In the genomic region with DNA sequence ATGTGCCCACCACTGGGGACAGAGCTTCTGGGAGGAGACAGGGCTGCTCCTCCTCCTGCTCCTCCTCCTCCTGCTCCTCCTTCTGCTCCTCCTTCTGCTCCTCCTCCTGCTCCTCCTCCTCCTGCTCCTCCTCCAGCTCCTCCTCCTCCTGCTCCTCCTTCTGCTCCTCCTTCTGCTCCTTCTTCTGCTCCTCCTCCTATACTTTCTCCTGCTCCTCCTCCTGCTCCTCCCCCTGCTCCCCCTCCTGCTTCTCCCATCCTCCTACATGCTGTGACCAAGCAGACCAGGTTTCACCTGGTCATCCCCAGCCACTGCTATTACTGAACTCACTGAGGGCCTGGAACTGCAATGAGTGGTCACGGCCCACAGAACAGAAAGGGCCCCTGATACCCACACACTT, we compare ENCODE assay signal across 19 cellular contexts.
"Had no signal": no experiment of that assay in that cellular context is flagged by ENCODE, and none has a peak within 500 bp of the region (broad histone marks: within the 10 kb centered on the region; RNA-seq: fewer than 3 reads in every experiment).

No MANE protein-coding gene starts in this region.

- H3K27ac Mint-ChIP-seq: activated CD4-positive, alpha-beta T cell treated with anti-CD3 and anti-CD28 coated beads, Interleukin-2, amount 10 ng/mL, durations not matched to agents 24 days and 14 days; activated CD8-positive, alpha-beta T cell treated with anti-CD3 and anti-CD28 coated beads for 36 hours; activated naive CD8-positive, alpha-beta T cell treated with anti-CD3 and anti-CD28 coated beads, Interleukin-2, amount 10 ng/mL, durations not matched to agents 7 days and 5 days; activated T-helper 17 cell treated with anti-CD3 and anti-CD28 coated beads, Interleukin-2, amount 50 U/mL, for 72 hours; naive thymus-derived CD8-positive, alpha-beta T cell; stimulated activated effector memory CD8-positive, alpha-beta T cell treated with anti-CD3 and anti-CD28 coated beads, Interleukin-12 subunit alpha, Interleukin-12 subunit beta, amount 100 ng/mL, for 72 hours had no signal

- H3K4me3 Mint-ChIP-seq: activated CD4-positive, alpha-beta T cell treated with anti-CD3 and anti-CD28 coated beads, Interleukin-2, amount 10 ng/mL, durations not matched to agents 24 days and 14 days; activated CD8-positive, alpha-beta T cell treated with anti-CD3 and anti-CD28 coated beads for 36 hours; activated naive CD8-positive, alpha-beta T cell treated with anti-CD3 and anti-CD28 coated beads, Interleukin-2, amount 10 ng/mL, durations not matched to agents 7 days and 5 days; activated T-helper 17 cell treated with anti-CD3 and anti-CD28 coated beads, Interleukin-2, amount 50 U/mL, for 72 hours; naive thymus-derived CD8-positive, alpha-beta T cell; stimulated activated effector memory CD8-positive, alpha-beta T cell treated with anti-CD3 and anti-CD28 coated beads, Interleukin-12 subunit alpha, Interleukin-12 subunit beta, amount 100 ng/mL, for 72 hours had no signal

- H3K9me3 Mint-ChIP-seq: activated CD4-positive, alpha-beta T cell treated with anti-CD3 and anti-CD28 coated beads, Interleukin-2, amount 10 ng/mL, durations not matched to agents 24 days and 14 days; activated CD8-positive, alpha-beta T cell treated with anti-CD3 and anti-CD28 coated beads for 36 hours; activated naive CD8-positive, alpha-beta T cell treated with anti-CD3 and anti-CD28 coated beads, Interleukin-2, amount 10 ng/mL, durations not matched to agents 7 days and 5 days; activated T-helper 17 cell treated with anti-CD3 and anti-CD28 coated beads, Interleukin-2, amount 50 U/mL, for 72 hours; naive thymus-derived CD8-positive, alpha-beta T cell; stimulated activated effector memory CD8-positive, alpha-beta T cell treated with anti-CD3 and anti-CD28 coated beads, Interleukin-12 subunit alpha, Interleukin-12 subunit beta, amount 100 ng/mL, for 72 hours had no signal

- H3K27me3 ChIP-seq: hepatocyte, vagina had no signal

- H3K9me3 ChIP-seq: neutrophil, sigmoid colon, stomach, vagina had no signal

- H3K36me3 ChIP-seq: neutrophil, sigmoid colon, stomach, vagina had no signal

- ATAC-seq: activated CD8-positive, alpha-beta T cell treated with anti-CD3 and anti-CD28 coated beads for 36 hours; activated T-helper 17 cell treated with anti-CD3 and anti-CD28 coated beads, Interleukin-2, amount 50 U/mL, for 72 hours; naive thymus-derived CD8-positive, alpha-beta T cell; stimulated activated effector memory CD8-positive, alpha-beta T cell treated with anti-CD3 and anti-CD28 coated beads, Interleukin-12 subunit alpha, Interleukin-12 subunit beta, amount 100 ng/mL, for 72 hours had no signal

- H3K9ac ChIP-seq: parathyroid adenoma had no signal

- H3K27ac ChIP-seq: hepatocyte, neutrophil, parathyroid adenoma, sigmoid colon, stomach, vagina had no signal

- H3K36me3 Mint-ChIP-seq: activated naive CD8-positive, alpha-beta T cell treated with anti-CD3 and anti-CD28 coated beads, Interleukin-2, amount 10 ng/mL, durations not matched to agents 7 days and 5 days; stimulated activated effector memory CD8-positive, alpha-beta T cell treated with anti-CD3 and anti-CD28 coated beads, Interleukin-12 subunit alpha, Interleukin-12 subunit beta, amount 100 ng/mL, for 72 hours had no signal

- H3K4me1 ChIP-seq: parathyroid adenoma, sigmoid colon had no signal

- H2AFZ ChIP-seq: hepatocyte, parathyroid adenoma had no signal

- H3K4me1 Mint-ChIP-seq: activated CD4-positive, alpha-beta T cell treated with anti-CD3 and anti-CD28 coated beads, Interleukin-2, amount 10 ng/mL, durations not matched to agents 24 days and 14 days had no signal

- H3K4me3 ChIP-seq: hepatocyte, sigmoid colon, stomach, vagina had no signal

- DNase-seq: activated CD4-positive, alpha-beta T cell treated with anti-CD3 and anti-CD28 coated beads, Interleukin-2, amount 10 ng/mL, durations not matched to agents 24 days and 14 days; activated CD8-positive, alpha-beta T cell treated with anti-CD3 and anti-CD28 coated beads for 36 hours; activated naive CD4-positive, alpha-beta T cell; activated naive CD8-positive, alpha-beta T cell treated with anti-CD3 and anti-CD28 coated beads, Interleukin-2, amount 10 ng/mL, durations not matched to agents 7 days and 5 days; activated T-cell treated with anti-CD3 and anti-CD28 coated beads, Interleukin-2, amount 50 U/mL, for 1 hour; amygdala; dermis blood vessel endothelial cell; mesenchymal stem cell; naive thymus-derived CD8-positive, alpha-beta T cell; stimulated activated CD4-positive, alpha-beta T cell treated with anti-CD3 and anti-CD28 coated beads, Interleukin-4, amount 100 ng/mL, for 24 hours; stomach; trophoblast cell had no signal

- H3K4me2 ChIP-seq: hepatocyte had no signal
